In the genomic region with DNA sequence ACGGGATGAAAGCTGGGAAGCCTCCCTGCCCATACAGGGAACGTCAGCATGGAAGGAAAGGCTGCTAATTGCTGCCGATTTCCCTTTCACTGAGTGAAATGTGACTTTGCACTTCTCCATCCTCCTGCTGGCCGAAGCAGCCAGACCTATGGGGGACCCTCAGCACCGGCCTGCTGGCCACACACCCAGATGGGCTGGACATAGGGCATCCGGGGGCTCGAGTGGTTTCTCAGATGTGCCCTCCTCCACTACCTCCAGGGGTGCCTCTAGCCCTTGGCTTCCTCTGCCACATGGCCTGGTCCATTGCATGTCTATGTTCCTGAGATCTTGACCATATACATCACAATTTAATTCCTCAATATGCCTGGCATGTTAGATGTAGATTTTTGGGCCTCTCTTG, we compare ENCODE assay signal across 2 cellular contexts.
TF ChIP-seq lines count a peak whose summit lies in the region.

No MANE protein-coding gene starts in this region.

TF ChIP-seq in IMR-90, 13 proteins besides CTCF, POLR2A, EP300 and RAD21 (continued from another document):
- TF ChIP-seq, protein P1, sequence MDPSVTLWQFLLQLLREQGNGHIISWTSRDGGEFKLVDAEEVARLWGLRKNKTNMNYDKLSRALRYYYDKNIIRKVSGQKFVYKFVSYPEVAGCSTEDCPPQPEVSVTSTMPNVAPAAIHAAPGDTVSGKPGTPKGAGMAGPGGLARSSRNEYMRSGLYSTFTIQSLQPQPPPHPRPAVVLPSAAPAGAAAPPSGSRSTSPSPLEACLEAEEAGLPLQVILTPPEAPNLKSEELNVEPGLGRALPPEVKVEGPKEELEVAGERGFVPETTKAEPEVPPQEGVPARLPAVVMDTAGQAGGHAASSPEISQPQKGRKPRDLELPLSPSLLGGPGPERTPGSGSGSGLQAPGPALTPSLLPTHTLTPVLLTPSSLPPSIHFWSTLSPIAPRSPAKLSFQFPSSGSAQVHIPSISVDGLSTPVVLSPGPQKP (IDR thresholded peaks at IDR 0.05; ENCODE audit: borderline replicate concordance, low read depth, low read length), result no peak
- TF ChIP-seq FOS (IDR thresholded peaks at IDR 0.05; ENCODE audit: low read depth, low read length) (no peak), MXI1 (IDR thresholded peaks at IDR 0.05; ENCODE audit: borderline replicate concordance, low read depth, low read length) (no peak), CEBPB (IDR thresholded peaks at IDR 0.05; ENCODE audit: low read depth, low read length) (no peak), BHLHE40 (IDR thresholded peaks at IDR 0.05; ENCODE audit: low read depth, low read length) (no peak), SMC3 (IDR thresholded peaks at IDR 0.05; ENCODE audit: low read depth, low read length) (no peak), RCOR1 (IDR thresholded peaks at IDR 0.05; ENCODE audit: insufficient replicate concordance, low read length) (no peak), MAFK (IDR thresholded peaks at IDR 0.05; ENCODE audit: low read depth, low read length) (no peak), CHD1 (IDR thresholded peaks at IDR 0.05; ENCODE audit: low read depth, low read length) (no peak), MAZ (IDR thresholded peaks at IDR 0.05; ENCODE audit: borderline replicate concordance, low read depth, low read length) (no peak), NFE2L2 (IDR thresholded peaks at IDR 0.05; ENCODE audit: low read depth, low read length) (no peak)
TF ChIP-seq in IMR-90: peak in this region for 0.

TF ChIP-seq in WTC11, 78 proteins besides CTCF, POLR2A, EP300 and RAD21 (continued from another document):
- TF ChIP-seq, protein P2, sequence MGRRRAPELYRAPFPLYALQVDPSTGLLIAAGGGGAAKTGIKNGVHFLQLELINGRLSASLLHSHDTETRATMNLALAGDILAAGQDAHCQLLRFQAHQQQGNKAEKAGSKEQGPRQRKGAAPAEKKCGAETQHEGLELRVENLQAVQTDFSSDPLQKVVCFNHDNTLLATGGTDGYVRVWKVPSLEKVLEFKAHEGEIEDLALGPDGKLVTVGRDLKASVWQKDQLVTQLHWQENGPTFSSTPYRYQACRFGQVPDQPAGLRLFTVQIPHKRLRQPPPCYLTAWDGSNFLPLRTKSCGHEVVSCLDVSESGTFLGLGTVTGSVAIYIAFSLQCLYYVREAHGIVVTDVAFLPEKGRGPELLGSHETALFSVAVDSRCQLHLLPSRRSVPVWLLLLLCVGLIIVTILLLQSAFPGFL (CRISPR knock-in tag; IDR thresholded peaks at IDR 0.05; ENCODE audit: borderline replicate concordance), result no peak
- no peak for TF ChIP-seq ETV6 (CRISPR knock-in tag; IDR thresholded peaks at IDR 0.05)
- TF ChIP-seq ZNF121 (CRISPR knock-in tag; IDR thresholded peaks at IDR 0.05), result 0 out of 2 replicates have a peak, but pooled peaks have one; percentile 4
- TF ChIP-seq, protein P3, sequence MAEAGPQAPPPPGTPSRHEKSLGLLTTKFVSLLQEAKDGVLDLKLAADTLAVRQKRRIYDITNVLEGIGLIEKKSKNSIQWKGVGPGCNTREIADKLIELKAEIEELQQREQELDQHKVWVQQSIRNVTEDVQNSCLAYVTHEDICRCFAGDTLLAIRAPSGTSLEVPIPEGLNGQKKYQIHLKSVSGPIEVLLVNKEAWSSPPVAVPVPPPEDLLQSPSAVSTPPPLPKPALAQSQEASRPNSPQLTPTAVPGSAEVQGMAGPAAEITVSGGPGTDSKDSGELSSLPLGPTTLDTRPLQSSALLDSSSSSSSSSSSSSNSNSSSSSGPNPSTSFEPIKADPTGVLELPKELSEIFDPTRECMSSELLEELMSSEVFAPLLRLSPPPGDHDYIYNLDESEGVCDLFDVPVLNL (CRISPR knock-in tag; IDR thresholded peaks at IDR 0.05; ENCODE audit: borderline replicate concordance, low read depth), result no peak
- no peak for TF ChIP-seq EMX1 (CRISPR knock-in tag; IDR thresholded peaks at IDR 0.05)
- TF ChIP-seq, protein P4, sequence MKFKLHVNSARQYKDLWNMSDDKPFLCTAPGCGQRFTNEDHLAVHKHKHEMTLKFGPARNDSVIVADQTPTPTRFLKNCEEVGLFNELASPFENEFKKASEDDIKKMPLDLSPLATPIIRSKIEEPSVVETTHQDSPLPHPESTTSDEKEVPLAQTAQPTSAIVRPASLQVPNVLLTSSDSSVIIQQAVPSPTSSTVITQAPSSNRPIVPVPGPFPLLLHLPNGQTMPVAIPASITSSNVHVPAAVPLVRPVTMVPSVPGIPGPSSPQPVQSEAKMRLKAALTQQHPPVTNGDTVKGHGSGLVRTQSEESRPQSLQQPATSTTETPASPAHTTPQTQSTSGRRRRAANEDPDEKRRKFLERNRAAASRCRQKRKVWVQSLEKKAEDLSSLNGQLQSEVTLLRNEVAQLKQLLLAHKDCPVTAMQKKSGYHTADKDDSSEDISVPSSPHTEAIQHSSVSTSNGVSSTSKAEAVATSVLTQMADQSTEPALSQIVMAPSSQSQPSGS (CRISPR knock-in tag; IDR thresholded peaks at IDR 0.05; ENCODE audit: borderline replicate concordance, low read depth), result no peak
